ENCODE assay signal across 8 cellular contexts in the genomic region with DNA sequence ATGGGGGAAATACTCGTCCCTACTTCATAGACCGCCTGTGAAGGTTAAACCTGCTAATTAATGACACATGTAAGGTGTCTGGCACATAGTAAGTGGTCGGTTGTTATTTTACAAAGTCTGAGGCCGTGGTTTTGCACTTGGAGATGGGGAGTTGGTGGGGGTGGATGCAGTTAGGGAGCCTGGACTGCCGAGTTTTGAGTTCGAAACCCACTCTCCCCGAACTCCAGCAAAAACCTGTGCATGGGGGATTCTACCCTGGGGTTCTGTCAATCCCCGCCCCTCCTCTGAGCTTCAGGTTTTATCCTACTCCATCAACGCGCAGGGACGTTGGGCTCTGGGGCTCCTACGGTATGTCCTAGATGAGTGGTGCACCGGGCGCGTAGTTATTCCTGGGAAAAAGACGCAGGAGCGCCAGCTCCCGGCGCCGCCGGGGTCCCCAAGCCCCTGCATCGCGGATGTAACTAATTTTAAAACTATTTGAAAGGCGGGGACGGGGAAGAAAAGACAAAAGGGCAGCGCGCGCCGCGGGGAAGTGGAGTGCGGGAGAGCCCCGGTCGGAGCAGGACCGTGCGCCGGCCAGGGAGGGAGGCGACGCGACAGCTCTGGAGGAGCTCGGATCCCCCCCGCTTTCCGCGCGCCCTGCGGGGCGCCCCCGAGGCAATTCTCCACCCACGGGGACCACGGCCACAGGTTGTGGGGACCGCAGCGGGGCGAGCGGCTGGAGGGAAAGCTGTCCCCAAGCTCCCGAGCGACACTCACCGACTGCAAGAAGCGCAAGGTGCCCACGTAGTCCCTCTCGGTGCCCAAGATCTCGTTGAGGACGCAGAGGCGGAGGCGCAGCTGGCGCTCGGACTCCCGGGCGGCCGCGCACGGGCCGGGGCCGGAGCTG. TPM values are rescaled to one million over a fixed set of nuclear protein-coding genes. Genes with fewer than 3 reads are reported as not detected.
DNase-seq lines count a peak whose midpoint lies in the region; ATAC-seq and TF ChIP-seq lines count a peak whose summit lies in the region.

No MANE protein-coding gene starts in this region.

- no peak overlapping the region for H2AK5ac ChIP-seq in trophoblast cell (ENCODE audit: low read length)

- POLR2A ChIA-PET in CD8-positive, alpha-beta T cell (lab: Charles Lee) = interaction anchor here (0.8 to 4.0 kb wide), 17 partner anchors 9 to 158 kb away, joined by 3 to 18 read pairs (median 5); no protein-coding TSS in a partner anchor

- H3K9ac ChIP-seq in trophoblast cell (ENCODE audit: low read length) = no peak overlapping the region

- peak overlapping the region; percentile 73 for H3K27ac ChIP-seq in CD8-positive, alpha-beta T cell (ENCODE audit: low read depth, low read length)
- no peak overlapping the region for H3K27ac ChIP-seq in trophoblast cell (ENCODE audit: low read depth, low read length)

- ATAC-seq in CD8-positive, alpha-beta T cell = peak; percentile 11
- ATAC-seq in GM19397 (IDR thresholded peaks at IDR 0.05; ENCODE audit: unreplicated experiment) = peak; percentile 25
- peak; percentile 17 for ATAC-seq in activated CD8-positive, alpha-beta memory T cell treated with anti-CD3 and anti-CD28 coated beads, Interleukin-2, amount 10 ng/mL, durations not matched to agents 7 days and 5 days

- peak overlapping the region; percentile 65 for H3K4me3 ChIP-seq in CD8-positive, alpha-beta T cell (ENCODE audit: low read depth, low read length)
- peak overlapping the region; percentile 63 for H3K4me3 ChIP-seq in trophoblast cell (ENCODE audit: low read depth, low read length)

- H3K4ac ChIP-seq in trophoblast cell (ENCODE audit: low read depth, low read length) = no peak overlapping the region

- no peak overlapping the region for H3K14ac ChIP-seq in trophoblast cell (ENCODE audit: low read length)

- CTCF ChIA-PET in CD8-positive, alpha-beta T cell (lab: Charles Lee) = interaction anchor here (0.9 to 5.4 kb wide), 11 partner anchors 12 to 170 kb away, joined by 3 to 19 read pairs (median 4); no protein-coding TSS in a partner anchor
- CTCF ChIA-PET in activated CD8-positive, alpha-beta memory T cell treated with anti-CD3 and anti-CD28 coated beads, Interleukin-2, amount 10 ng/mL, durations not matched to agents 7 days and 5 days (lab: Charles Lee) = interaction anchor here (0.9 to 2.3 kb wide), 6 partner anchors 10 to 170 kb away, joined by 3 to 9 read pairs (median 6); no protein-coding TSS in a partner anchor

- peaks cover 4% of the 10 kb centered on the region for H3K79me2 ChIP-seq in trophoblast cell (ENCODE audit: control insufficient read depth, insufficient read depth, low read length, poor library complexity)

- no peaks in the 10 kb centered on the region for H3K36me3 ChIP-seq in CD8-positive, alpha-beta T cell (ENCODE audit: insufficient read depth, low read length)
- no peaks in the 10 kb centered on the region for H3K36me3 ChIP-seq in trophoblast cell (ENCODE audit: control insufficient read depth in 1 of 2, insufficient read depth in 2 of 2, low read length in 2 of 2)

- no peak overlapping the region for H2BK120ac ChIP-seq in trophoblast cell (ENCODE audit: insufficient read depth, low read length, poor library complexity)

- H2AFZ ChIP-seq in trophoblast cell (ENCODE audit: insufficient read depth, low read length, poor library complexity) = peak overlapping the region; percentile 66

- intact Hi-C loops in CD8-positive, alpha-beta T cell (cut with DNase I, micrococcal nuclease) = loop anchor here (1.0 to 10.0 kb wide), 6 partner anchors 67 to 1322 kb away; partner anchors contain the start of genes B4GALT5 (in 2 of the 2), NCOA3 (in 1 of the 2), UBE2V1 (in 1 of the 2) and ZNFX1 (in 1 of the 2)

- DNase-seq in CD8-positive, alpha-beta T cell = peak in 4 of 7 experiments; percentile 40 to 68 (median 46)
- DNase-seq in HuH-7.5 (ENCODE audit: low spot score) (peak; percentile 71), globus pallidus (ENCODE audit: low spot score) (peak; percentile 40), trophoblast cell (peak in 1 of 2 donors; percentile 35), NCI-H187 treated with DMSO at 0.1 percent for 48 hours (lab: John Stamatoyannopoulos, UW) (no peak), SKM-1 treated with dmso at 0.1 percent for 144 hours (lab: John Stamatoyannopoulos, UW; ENCODE audit: unreplicated experiment) (no peak)
- peak; percentile 58 for DNase-seq in activated CD8-positive, alpha-beta memory T cell treated with anti-CD3 and anti-CD28 coated beads, Interleukin-2, amount 10 ng/mL, durations not matched to agents 7 days and 5 days

- H3K18ac ChIP-seq in trophoblast cell (ENCODE audit: low read length) = peak overlapping the region; percentile 6

- H3K4me2 ChIP-seq in trophoblast cell (ENCODE audit: low read length) = peak overlapping the region; percentile 91

- no peak overlapping the region for H4K8ac ChIP-seq in trophoblast cell (ENCODE audit: low read depth, low read length)

- no peak for TF ChIP-seq CTCF in CD8-positive, alpha-beta T cell (IDR thresholded peaks at IDR 0.05)

- no peaks in the 10 kb centered on the region for H3K27me3 ChIP-seq in CD8-positive, alpha-beta T cell (ENCODE audit: insufficient read depth, low read length)
- H3K27me3 ChIP-seq in trophoblast cell (ENCODE audit: insufficient read depth, low read length) = peaks cover 19% of the 10 kb centered on the region

- peak overlapping the region; percentile 96 for H3K4me3 Mint-ChIP-seq in CD8-positive, alpha-beta T cell
- peak overlapping the region; percentile 98 for H3K4me3 Mint-ChIP-seq in activated CD8-positive, alpha-beta memory T cell treated with anti-CD3 and anti-CD28 coated beads, Interleukin-2, amount 10 ng/mL, durations not matched to agents 7 days and 5 days

- no peak overlapping the region for H3K23ac ChIP-seq in trophoblast cell (ENCODE audit: low read length)

- WGBS in trophoblast cell (ENCODE audit: extremely low coverage, insufficient coverage, insufficient read length) = no CpG with 5 or more reads among the region's 72 CpGs

- no peak overlapping the region for H4K91ac ChIP-seq in trophoblast cell (ENCODE audit: low read depth, low read length)

- H3K4me1 Mint-ChIP-seq in CD8-positive, alpha-beta T cell (ENCODE audit: low read depth) = peaks cover 46% of the 10 kb centered on the region
- H3K4me1 Mint-ChIP-seq in activated CD8-positive, alpha-beta memory T cell treated with anti-CD3 and anti-CD28 coated beads, Interleukin-2, amount 10 ng/mL, durations not matched to agents 7 days and 5 days = peaks cover 41% of the 10 kb centered on the region

- no peak overlapping the region for H4K12ac ChIP-seq in trophoblast cell (ENCODE audit: low read depth, low read length)

- H3K4me1 ChIP-seq in CD8-positive, alpha-beta T cell (ENCODE audit: insufficient read depth, low read length) = peaks cover 44% of the 10 kb centered on the region
- peaks cover 0 to 10% of the 10 kb centered on the region in 2 experiments for H3K4me1 ChIP-seq in trophoblast cell (ENCODE audit: control insufficient read depth in 1 of 2, insufficient read depth in 2 of 2, low read length in 2 of 2)

- peaks cover 4% of the 10 kb centered on the region for H3K36me3 Mint-ChIP-seq in CD8-positive, alpha-beta T cell
- H3K36me3 Mint-ChIP-seq in activated CD8-positive, alpha-beta memory T cell treated with anti-CD3 and anti-CD28 coated beads, Interleukin-2, amount 10 ng/mL, durations not matched to agents 7 days and 5 days = peaks cover 26% of the 10 kb centered on the region

- H3K27me3 Mint-ChIP-seq in CD8-positive, alpha-beta T cell (ENCODE audit: low read depth) = no peaks in the 10 kb centered on the region
- no peaks in the 10 kb centered on the region for H3K27me3 Mint-ChIP-seq in activated CD8-positive, alpha-beta memory T cell treated with anti-CD3 and anti-CD28 coated beads, Interleukin-2, amount 10 ng/mL, durations not matched to agents 7 days and 5 days

- H2BK12ac ChIP-seq in trophoblast cell (ENCODE audit: low read length) = no peak overlapping the region

- H3K9me3 ChIP-seq in CD8-positive, alpha-beta T cell (ENCODE audit: low read length) = no peaks in the 10 kb centered on the region
- no peaks in the 10 kb centered on the region for H3K9me3 ChIP-seq in trophoblast cell (ENCODE audit: insufficient read depth, low read depth, low read length)

- H2BK5ac ChIP-seq in trophoblast cell (ENCODE audit: low read depth, low read length, poor library complexity) = no peak overlapping the region

- H3K27ac Mint-ChIP-seq in CD8-positive, alpha-beta T cell = no peak overlapping the region
- peak overlapping the region; percentile 98 for H3K27ac Mint-ChIP-seq in activated CD8-positive, alpha-beta memory T cell treated with anti-CD3 and anti-CD28 coated beads, Interleukin-2, amount 10 ng/mL, durations not matched to agents 7 days and 5 days

- peaks cover 6% of the 10 kb centered on the region for H3K79me1 ChIP-seq in trophoblast cell (ENCODE audit: low read length)

- no peaks in the 10 kb centered on the region for H3K9me3 Mint-ChIP-seq in CD8-positive, alpha-beta T cell
- no peaks in the 10 kb centered on the region for H3K9me3 Mint-ChIP-seq in activated CD8-positive, alpha-beta memory T cell treated with anti-CD3 and anti-CD28 coated beads, Interleukin-2, amount 10 ng/mL, durations not matched to agents 7 days and 5 days (ENCODE audit: low read depth)

RNA-seq across cellular contexts. Expression of gene PREX1, which starts 0.7 kb away (rescaled TPM):
- 100 to 1,000 TPM; 111 to 117 TPM for total RNA-seq in CD8-positive, alpha-beta T cell
- total RNA-seq in activated CD8-positive, alpha-beta memory T cell treated with anti-CD3 and anti-CD28 coated beads, Interleukin-2, amount 10 ng/mL, durations not matched to agents 7 days and 5 days = 100 to 1,000 TPM; 130 to 156 TPM
- 9.3 and 10.5 TPM in 2 replicates for polyA plus RNA-seq in trophoblast cell (2013)

Comparison
In these comparisons a context has a peak if more than half of its experiments do, and no peak if none do; other contexts are left out.
1. DNase-seq: peak in CD8-positive, alpha-beta T cell (4 of 7), HuH-7.5 (single experiment), activated CD8-positive, alpha-beta memory T cell treated with anti-CD3 and anti-CD28 coated beads, Interleukin-2, amount 10 ng/mL, durations not matched to agents 7 days and 5 days (single experiment) and globus pallidus (single experiment); none in NCI-H187 treated with DMSO at 0.1 percent for 48 hours (single experiment) and SKM-1 treated with dmso at 0.1 percent for 144 hours (single experiment).
2. Peak in every context shown above with its lines, with median percentiles within 50 percentile points of each other: ATAC-seq.